24 cellular contexts compared by ENCODE assay signal in the genomic region with DNA sequence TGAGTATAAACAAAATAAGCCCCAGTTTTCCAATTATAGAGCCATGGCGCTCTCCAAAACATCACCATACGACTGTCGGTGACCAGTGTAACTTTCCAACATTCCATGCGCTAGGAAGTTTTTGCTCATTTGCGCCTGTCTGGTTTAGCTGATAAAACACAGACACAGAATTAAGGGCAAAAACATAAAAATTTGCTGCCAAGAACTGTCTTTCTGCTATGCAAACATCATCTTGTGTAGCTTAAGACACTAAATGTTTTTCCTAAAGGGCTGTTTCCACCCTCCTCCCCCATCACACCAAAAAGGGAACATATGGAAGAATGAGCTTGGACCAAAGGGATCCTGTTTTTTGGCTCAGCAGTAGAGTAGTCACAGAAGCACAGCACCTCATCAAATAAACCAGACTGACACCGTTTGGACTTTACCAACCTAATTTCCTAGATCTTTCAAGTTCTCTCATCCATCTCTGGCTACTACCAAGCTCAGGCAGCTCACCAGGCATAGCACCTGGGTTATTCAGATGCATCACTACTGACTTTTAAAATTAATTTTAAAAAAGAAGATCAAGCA.
"Had no signal": no experiment of that assay in that cellular context is flagged by ENCODE, and none has a peak within 500 bp of the region (broad histone marks: within the 10 kb centered on the region; RNA-seq: fewer than 3 reads in every experiment).

No MANE protein-coding gene starts in this region.

- FAIRE-seq: kidney had no signal

- ATAC-seq: sciatic nerve had no signal

- H3K4me3 ChIP-seq: ascending aorta, cardiac muscle cell, lung, ovary, prostate gland, skin epidermis, vagina had no signal

- H3K36me3 ChIP-seq: ascending aorta, cardiac muscle cell, ovary, prostate gland, vagina had no signal

- H3K27me3 ChIP-seq: ascending aorta, cardiac muscle cell, ovary, vagina had no signal

- H3K9me3 ChIP-seq: ascending aorta, ovary, prostate gland, vagina had no signal

- H3K4me1 ChIP-seq: ascending aorta, prostate gland had no signal

- H3K27ac ChIP-seq: ascending aorta, cardiac muscle cell, prostate gland, vagina, VCaP had no signal

- DNase-seq: activated CD4-positive, alpha-beta T cell treated with anti-CD3 and anti-CD28 coated beads for 48 hours; activated CD4-positive, alpha-beta T cell treated with anti-CD3 and anti-CD28 coated beads, Interleukin-2, amount 50 U/mL, for 48 hours; activated CD8-positive, alpha-beta memory T cell treated with anti-CD3 and anti-CD28 coated beads for 24 hours; activated effector memory CD4-positive, alpha-beta T cell treated with Interleukin-2 at 50 U/mL for 16 hours; activated naive CD4-positive, alpha-beta T cell treated with anti-CD3 and anti-CD28 coated beads for 36 hours; activated naive CD8-positive, alpha-beta T cell treated with anti-CD3 and anti-CD28 coated beads, Interleukin-2, amount 10 ng/mL, durations not matched to agents 7 days and 5 days; foreskin fibroblast; head of caudate nucleus; hypothalamus; immature natural killer cell; kidney; nephron progenitor cell; ovary; retina; stimulated activated CD4-positive, alpha-beta T cell treated with anti-CD3 and anti-CD28 coated beads, Interleukin-12 subunit alpha, Interleukin-12 subunit beta, amount 100 ng/mL, for 4 hours; stimulated activated CD4-positive, alpha-beta T cell treated with anti-CD3 and anti-CD28 coated beads, Interleukin-4, amount 100 ng/mL, for 1 hour had no signal
